12 cellular contexts compared by ENCODE assay signal in genomic region chr1:31855038-31855845, GRCh38. TPM values are rescaled to one million over a fixed set of nuclear protein-coding genes. Genes with fewer than 3 reads are reported as not detected.
DNase-seq lines count a peak whose midpoint lies in the region; ATAC-seq, FAIRE-seq and TF ChIP-seq lines count a peak whose summit lies in the region.
"Had no signal": no experiment of that assay in that cellular context is flagged by ENCODE, and none has a peak within 500 bp of the region (broad histone marks: within the 10 kb centered on the region; RNA-seq: fewer than 3 reads in every experiment).

No MANE protein-coding gene starts in this region.

- no peaks in the 10 kb centered on the region for H3K36me3 ChIP-seq in brain microvascular endothelial cell (replicated peaks)
- H3K36me3 ChIP-seq: WERI-Rb-1 had no signal

- no peak for ATAC-seq in CD4-positive, alpha-beta T cell (ENCODE audit: poor library complexity)

- no peak for TF ChIP-seq CTCF in brain microvascular endothelial cell (IDR thresholded peaks at IDR 0.05; ENCODE audit: low read depth, low read length, missing control alignments)
- TF ChIP-seq CTCF in CD4-positive, alpha-beta T cell (IDR thresholded peaks at IDR 0.05) = no peak

- TF ChIP-seq POLR2A in GM12892 (IDR thresholded peaks at IDR 0.05; ENCODE audit: low read depth, low read length) = no peak

- FAIRE-seq in GM12892 (lab: Jason Lieb, UNC) = no peak

- in situ Hi-C loops in brain microvascular endothelial cell (cut with HindIII; ENCODE audit: low pct_ligation_motif_present, low sequenced_read_pairs) = no loop called here

- no peaks in the 10 kb centered on the region for H3K9me3 Mint-ChIP-seq in CD4-positive, alpha-beta T cell

- no peak overlapping the region for H3K27ac Mint-ChIP-seq in CD4-positive, alpha-beta T cell
- H3K27ac Mint-ChIP-seq: activated naive CD8-positive, alpha-beta T cell had no signal

- DNase-seq in DMS53 treated with DMSO at 0.1 percent for 48 hours (lab: John Stamatoyannopoulos, UW; ENCODE audit: unreplicated experiment) (peak; percentile 42), HT1080 (ENCODE audit: low read depth) (peak; percentile 42), brain microvascular endothelial cell (peak; percentile 34), myocyte (ENCODE audit: low read depth) (peak; percentile 18), NCI-H82 treated with DMSO at 0.1 percent for 48 hours (lab: John Stamatoyannopoulos, UW; ENCODE audit: unreplicated experiment) (no peak), GM12892 (ENCODE audit: insufficient read length) (no peak), SHP77 treated with DMSO at 0.1 percent for 48 hours (lab: John Stamatoyannopoulos, UW) (no peak)
- DNase-seq in CD4-positive, alpha-beta T cell = no peak
- DNase-seq: foreskin melanocyte, NCI-H82, WERI-Rb-1 had no signal

- CTCF ChIA-PET in CD4-positive, alpha-beta T cell (lab: Charles Lee) = no interaction called here

- H3K9me3 ChIP-seq in CD4-positive, alpha-beta T cell (ENCODE audit: control insufficient read depth, low read length) = no peaks in the 10 kb centered on the region

- H3K27me3 ChIP-seq in brain microvascular endothelial cell (replicated peaks) = no peaks in the 10 kb centered on the region
- H3K27me3 ChIP-seq in CD4-positive, alpha-beta T cell (ENCODE audit: control insufficient read depth, insufficient read depth, low read length) = no peaks in the 10 kb centered on the region

- no peak overlapping the region for H3K27ac ChIP-seq in brain microvascular endothelial cell
- H3K27ac ChIP-seq in CD4-positive, alpha-beta T cell (ENCODE audit: low read depth, low read length) = no peak overlapping the region
- H3K27ac ChIP-seq: WERI-Rb-1 had no signal

- H3K27me3 Mint-ChIP-seq in CD4-positive, alpha-beta T cell = no peaks in the 10 kb centered on the region
- H3K27me3 Mint-ChIP-seq: activated naive CD8-positive, alpha-beta T cell had no signal

- POLR2A ChIA-PET in CD4-positive, alpha-beta T cell (lab: Charles Lee) = no interaction called here

- H3K4me3 Mint-ChIP-seq in CD4-positive, alpha-beta T cell = no peak overlapping the region
- H3K4me3 Mint-ChIP-seq: activated naive CD8-positive, alpha-beta T cell had no signal

- intact Hi-C loops in CD4-positive, alpha-beta T cell (cut with DNase I, micrococcal nuclease) = no loop called here

- H3K36me3 Mint-ChIP-seq in CD4-positive, alpha-beta T cell (ENCODE audit: low read depth) = no peaks in the 10 kb centered on the region
- H3K36me3 Mint-ChIP-seq: activated naive CD8-positive, alpha-beta T cell had no signal

- H3K4me1 Mint-ChIP-seq in CD4-positive, alpha-beta T cell (ENCODE audit: low read depth) = peaks cover 21% of the 10 kb centered on the region

- H3K4me3 ChIP-seq in brain microvascular endothelial cell (ENCODE audit: low read depth, low read length) = no peak overlapping the region

RNA-seq across cellular contexts. Expression of gene SPOCD1, which starts 39.4 kb away (rescaled TPM):
- total RNA-seq in HT1080 (2014; rRNA removed; shearing (Covaris generic)) = 16.4 and 25.2 TPM in 2 replicates
- 35.9 and 37.7 TPM in 2 replicates for polyA plus RNA-seq in HT1080 (2015; cell fraction: cytosol; rRNA removed)
- polyA plus RNA-seq in HT1080 (2015; cell fraction: nucleus; rRNA removed) = 149 and 184 TPM in 2 replicates
- 8.9 and 9.7 TPM in 2 replicates for total RNA-seq in myocyte
- 4.7 TPM for polyA plus RNA-seq in myocyte (2012)
- under 1 TPM; 0.11 to 0.27 TPM for total RNA-seq in CD4-positive, alpha-beta T cell
- polyA plus RNA-seq in GM12892 (2012; ENCODE audit: missing spikeins) = 0.47 TPM

Comparison
In these comparisons a context has a peak if more than half of its experiments do, and no peak if none do; other contexts are left out.
1. DNase-seq: peak in DMS53 treated with DMSO at 0.1 percent for 48 hours (single experiment), HT1080 (single experiment), brain microvascular endothelial cell (single experiment) and myocyte (single experiment); none in NCI-H82 treated with DMSO at 0.1 percent for 48 hours (single experiment), CD4-positive, alpha-beta T cell (0 of 10), GM12892 (single experiment) and SHP77 treated with DMSO at 0.1 percent for 48 hours (single experiment).